Comparison of ENCODE assay signal across 1 cellular context in genomic region chr6:27667016-27667415, GRCh38.
TF ChIP-seq lines count a peak whose summit lies in the region.

No MANE protein-coding gene starts in this region.

TF ChIP-seq in SK-N-SH treated with all-trans-retinoic acid at 6 μM for 48 hours, 23 proteins besides CTCF, POLR2A, EP300 and RAD21 (continued from another document):
- TF ChIP-seq, protein P1, sequence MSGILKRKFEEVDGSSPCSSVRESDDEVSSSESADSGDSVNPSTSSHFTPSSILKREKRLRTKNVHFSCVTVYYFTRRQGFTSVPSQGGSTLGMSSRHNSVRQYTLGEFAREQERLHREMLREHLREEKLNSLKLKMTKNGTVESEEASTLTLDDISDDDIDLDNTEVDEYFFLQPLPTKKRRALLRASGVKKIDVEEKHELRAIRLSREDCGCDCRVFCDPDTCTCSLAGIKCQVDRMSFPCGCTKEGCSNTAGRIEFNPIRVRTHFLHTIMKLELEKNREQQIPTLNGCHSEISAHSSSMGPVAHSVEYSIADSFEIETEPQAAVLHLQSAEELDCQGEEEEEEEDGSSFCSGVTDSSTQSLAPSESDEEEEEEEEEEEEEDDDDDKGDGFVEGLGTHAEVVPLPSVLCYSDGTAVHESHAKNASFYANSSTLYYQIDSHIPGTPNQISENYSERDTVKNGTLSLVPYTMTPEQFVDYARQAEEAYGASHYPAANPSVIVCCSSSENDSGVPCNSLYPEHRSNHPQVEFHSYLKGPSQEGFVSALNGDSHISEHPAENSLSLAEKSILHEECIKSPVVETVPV (CRISPR knock-in tag; IDR thresholded peaks at IDR 0.05) = no peak
- TF ChIP-seq ZNF8 (CRISPR knock-in tag; IDR thresholded peaks at IDR 0.05) (no peak), TSHZ2 (CRISPR knock-in tag; IDR thresholded peaks at IDR 0.05) (no peak), PATZ1 (CRISPR knock-in tag; IDR thresholded peaks at IDR 0.05; ENCODE audit: borderline replicate concordance) (no peak), ZFP3 (CRISPR knock-in tag; IDR thresholded peaks at IDR 0.05) (no peak), TOX (CRISPR knock-in tag; IDR thresholded peaks at IDR 0.05; ENCODE audit: borderline replicate concordance) (no peak), GLIS3 (CRISPR knock-in tag; IDR thresholded peaks at IDR 0.05) (no peak)
